9 cellular contexts compared by ENCODE assay signal in genomic region chr10:119301397-119301796, GRCh38.
A peak's percentile ranks its signal among the peaks of the same experiment; 100 is the strongest.
DNase-seq lines count a peak whose midpoint lies in the region; ATAC-seq and TF ChIP-seq lines count a peak whose summit lies in the region.
"Had no signal": no experiment of that assay in that cellular context is flagged by ENCODE, and none has a peak within 500 bp of the region (broad histone marks: within the 10 kb centered on the region; RNA-seq: fewer than 3 reads in every experiment).

No MANE protein-coding gene starts in this region.

- peak overlapping the region; percentile 16 for H2AFZ ChIP-seq in DND-41 (ENCODE audit: low read depth, low read length)

- peak overlapping the region; percentile 75 for H3K27ac ChIP-seq in DND-41 (ENCODE audit: low read length)

- H3K4me3 Mint-ChIP-seq in nephron progenitor cell, result no peak overlapping the region

- H3K79me2 ChIP-seq in DND-41 (ENCODE audit: insufficient read depth, low read length), result peaks cover 15% of the 10 kb centered on the region

- H3K4me1 ChIP-seq in DND-41 (ENCODE audit: insufficient read depth, low read length), result peaks cover 55% of the 10 kb centered on the region

- peaks cover 3% of the 10 kb centered on the region for H3K27me3 Mint-ChIP-seq in nephron progenitor cell (ENCODE audit: low read depth, poor library complexity)

- peak overlapping the region; percentile 47 for H3K4me2 ChIP-seq in DND-41 (ENCODE audit: insufficient read depth, low read length)

- peaks cover 26% of the 10 kb centered on the region for H3K36me3 Mint-ChIP-seq in nephron progenitor cell (ENCODE audit: low read depth)

- H3K4me1 Mint-ChIP-seq in nephron progenitor cell, result peaks cover 63% of the 10 kb centered on the region

- no peaks in the 10 kb centered on the region for H3K9me3 ChIP-seq in DND-41 (ENCODE audit: insufficient read depth, low read length, severe bottlenecking)

- H3K36me3 ChIP-seq in DND-41 (ENCODE audit: insufficient read depth, low read length), result no peaks in the 10 kb centered on the region

- TF ChIP-seq CTCF in DND-41 (IDR thresholded peaks at IDR 0.05; ENCODE audit: borderline replicate concordance, extremely low read depth, low read length, poor library complexity, severe bottlenecking), result no peak
- TF ChIP-seq CTCF in nephron progenitor cell (IDR thresholded peaks at IDR 0.05), result no peak

- ATAC-seq in DND-41 (ENCODE audit: insufficient read depth, low read depth) (peak; percentile 81), GM21529 (IDR thresholded peaks at IDR 0.05; ENCODE audit: unreplicated experiment) (no peak), GM19351 (IDR thresholded peaks at IDR 0.05; ENCODE audit: unreplicated experiment) (no peak)

- no peak overlapping the region for H3K27ac Mint-ChIP-seq in nephron progenitor cell

- no peaks in the 10 kb centered on the region for H3K27me3 ChIP-seq in DND-41 (ENCODE audit: insufficient read depth, low read length, poor library complexity)

- H3K4me3 ChIP-seq in DND-41 (ENCODE audit: low read depth in 1 of 2, low read length in 2 of 2), result peak overlapping the region in 1 of 2 experiments; percentile 8; a peak in 1 of 4 replicates

- DNase-seq in DND-41 (peak; percentile 83), dermis blood vessel endothelial cell (peak; percentile 54), NCI-H345 treated with DMSO at 0.1 percent for 48 hours (lab: John Stamatoyannopoulos, UW; ENCODE audit: unreplicated experiment) (no peak), nephron progenitor cell (no peak)
- peak; percentile 80 for DNase-seq in activated CD4-positive, alpha-beta T cell treated with anti-CD3 and anti-CD28 coated beads for 48 hours
- DNase-seq in stimulated activated CD4-positive, alpha-beta T cell treated with anti-CD3 and anti-CD28 coated beads, Interleukin-4, amount 100 ng/mL, for 1 hour, result peak; percentile 61
- DNase-seq: DMS79 treated with DMSO at 0.1 percent for 48 hours had no signal

- peaks cover 21% of the 10 kb centered on the region; the same call in 1 of the 2 replicates for H4K20me1 ChIP-seq in DND-41 (ENCODE audit: insufficient read depth, low read length)

- peaks cover 24% of the 10 kb centered on the region for H3K9me3 Mint-ChIP-seq in nephron progenitor cell

- H3K9ac ChIP-seq in DND-41 (ENCODE audit: low read depth, low read length), result peak overlapping the region; percentile 15

Comparison
In these comparisons a context has a peak if more than half of its experiments do, and no peak if none do; other contexts are left out.
1. DNase-seq: peak in DND-41 (single experiment), activated CD4-positive, alpha-beta T cell treated with anti-CD3 and anti-CD28 coated beads for 48 hours (single experiment), dermis blood vessel endothelial cell (single experiment) and stimulated activated CD4-positive, alpha-beta T cell treated with anti-CD3 and anti-CD28 coated beads, Interleukin-4, amount 100 ng/mL, for 1 hour (single experiment); none in NCI-H345 treated with DMSO at 0.1 percent for 48 hours (single experiment) and nephron progenitor cell (single experiment).